Comparison of ENCODE assay signal across 9 cellular contexts in the genomic region with DNA sequence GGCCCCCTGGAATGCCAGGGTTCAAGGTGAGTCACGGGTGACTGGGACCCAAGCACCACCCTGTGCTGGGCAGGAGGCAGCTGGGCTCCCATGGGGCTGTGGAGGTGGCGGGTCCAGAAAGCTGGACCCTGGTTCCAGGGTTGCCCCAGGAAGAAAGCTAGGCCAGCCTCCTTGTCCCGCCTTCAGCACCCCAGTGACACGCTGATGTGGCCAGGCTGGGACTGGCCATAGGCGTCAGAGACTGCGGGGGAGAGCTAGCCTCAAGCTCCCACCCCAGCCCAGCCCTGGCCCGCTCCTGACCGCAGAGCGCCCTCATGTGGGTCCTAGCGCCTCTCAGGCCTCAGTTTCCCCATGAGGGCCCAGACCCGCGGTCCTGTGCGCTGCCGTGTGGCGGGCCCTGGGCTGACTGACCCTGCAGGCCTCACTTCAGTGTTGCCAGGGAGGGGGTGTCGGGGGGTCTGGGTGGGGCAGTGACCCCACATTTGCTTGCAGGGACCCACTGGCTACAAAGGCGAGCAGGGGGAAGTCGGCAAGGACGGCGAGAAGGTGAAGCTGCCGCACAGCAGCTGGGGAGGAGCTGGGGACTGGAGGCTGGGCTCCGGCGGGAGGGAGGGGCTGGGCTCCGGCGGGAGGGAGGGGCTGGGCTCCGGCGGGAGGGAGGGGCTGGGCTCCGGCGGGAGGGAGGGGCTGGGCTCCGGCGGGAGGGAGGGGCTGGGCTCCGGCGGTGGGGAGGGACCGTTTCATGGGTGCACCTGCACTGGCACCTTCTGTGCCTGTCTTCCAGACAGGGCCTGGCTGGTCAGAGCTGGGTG. TPM values are rescaled to one million over a fixed set of nuclear protein-coding genes. Genes with fewer than 3 reads are reported as not detected.
DNase-seq lines count a peak whose midpoint lies in the region; ATAC-seq, FAIRE-seq and TF ChIP-seq lines count a peak whose summit lies in the region.
"Had no signal": no experiment of that assay in that cellular context is flagged by ENCODE, and none has a peak within 500 bp of the region (broad histone marks: within the 10 kb centered on the region; RNA-seq: fewer than 3 reads in every experiment).

No MANE protein-coding gene starts in this region.

- POLR2A ChIA-PET in SK-N-SH (lab: Yijun Ruan, JAX): no interaction called here

- no peaks in the 10 kb centered on the region for H3K9me3 Mint-ChIP-seq in CD4-positive, CD25-positive, alpha-beta regulatory T cell

- CTCF ChIA-PET in SK-N-SH (lab: Yijun Ruan, JAX): interaction anchor here (0.8 to 1.0 kb wide), 5 partner anchors 26 to 148 kb away, joined by 3 to 5 read pairs (median 3); no protein-coding TSS in a partner anchor

- no peak overlapping the region for H3K27ac Mint-ChIP-seq in CD4-positive, CD25-positive, alpha-beta regulatory T cell

- no peaks in the 10 kb centered on the region for H3K27me3 ChIP-seq in CD4-positive, CD25-positive, alpha-beta regulatory T cell (ENCODE audit: control insufficient read depth, insufficient read depth, low read length)
- no peaks in the 10 kb centered on the region for H3K27me3 ChIP-seq in SK-N-SH (ENCODE audit: insufficient read depth)
- H3K27me3 ChIP-seq in effector memory CD4-positive, alpha-beta T cell (replicated peaks; ENCODE audit: control insufficient read depth, insufficient read depth, low read length, poor library complexity, severe bottlenecking): no peaks in the 10 kb centered on the region

- H3K4me1 ChIP-seq in CD4-positive, CD25-positive, alpha-beta regulatory T cell (ENCODE audit: control insufficient read depth, insufficient read depth, low read length, poor library complexity, severe bottlenecking): peaks cover 8% of the 10 kb centered on the region
- H3K4me1 ChIP-seq in SK-N-SH (ENCODE audit: control insufficient read depth in 1 of 2, insufficient read depth in 2 of 2, low read depth in 1 of 2, low read length in 1 of 2): peaks cover 5 to 41% of the 10 kb centered on the region in 2 experiments; a peak in 2 of 4 replicates
- peaks cover 11% of the 10 kb centered on the region for H3K4me1 ChIP-seq in effector memory CD4-positive, alpha-beta T cell (ENCODE audit: control insufficient read depth, insufficient read depth, low read length, poor library complexity, severe bottlenecking)

- DNase-seq in CD4-positive, CD25-positive, alpha-beta regulatory T cell: peak; percentile 19 to 67 (median 31)
- DNase-seq in HTR-8/SVneo (ENCODE audit: insufficient read length, low spot score) (peak; percentile 77), SK-N-SH (peak; percentile 85), omental fat pad (ENCODE audit: low spot score) (no peak), GM10266 (ENCODE audit: extremely low spot score) (no peak), T1000 (lab: John Stamatoyannopoulos, UW) (no peak)
- peak in 2 of 3 donors; percentile 40 to 46 for DNase-seq in effector memory CD4-positive, alpha-beta T cell

- H3K4me2 ChIP-seq in SK-N-SH: peak overlapping the region; percentile 74

- no peak overlapping the region for H3K9ac ChIP-seq in SK-N-SH

- H2AFZ ChIP-seq in SK-N-SH (ENCODE audit: low read depth): 0 out of 2 replicates have a peak overlapping the region, but pooled peaks have one; percentile 65

- no peaks in the 10 kb centered on the region for H3K36me3 Mint-ChIP-seq in CD4-positive, CD25-positive, alpha-beta regulatory T cell

- TF ChIP-seq RAD21 in SK-N-SH (IDR thresholded peaks at IDR 0.05; ENCODE audit: low read length): no peak

- TF ChIP-seq CTCF in SK-N-SH (IDR thresholded peaks at IDR 0.05) (no peak), omental fat pad (IDR thresholded peaks at IDR 0.05) (no peak), GM10266 (IDR thresholded peaks at IDR 0.05; ENCODE audit: control insufficient read depth, insufficient read depth, low read depth, missing control alignments) (no peak)

- peak overlapping the region in 1 of 4 donors; percentile 38 for H3K4me3 Mint-ChIP-seq in CD4-positive, CD25-positive, alpha-beta regulatory T cell

- WGBS in SK-N-SH (ENCODE audit: low lambda C conversion rate): 1% methylated on average over 10 of the region's 34 CpGs

- H3K27me3 Mint-ChIP-seq in CD4-positive, CD25-positive, alpha-beta regulatory T cell: no peaks in the 10 kb centered on the region

- no peaks in the 10 kb centered on the region for H3K79me2 ChIP-seq in SK-N-SH (ENCODE audit: insufficient read depth)

- FAIRE-seq in HTR-8/SVneo (lab: Jason Lieb, UNC): peak; percentile 86
- FAIRE-seq: bronchial epithelial cell had no signal

- H3K9me2 ChIP-seq in SK-N-SH: no peaks in the 10 kb centered on the region

- H3F3A ChIP-seq in SK-N-SH (replicated peaks; ENCODE audit: insufficient read depth): peaks cover 8% of the 10 kb centered on the region

- no peak overlapping the region for H3K4me3 ChIP-seq in CD4-positive, CD25-positive, alpha-beta regulatory T cell (ENCODE audit: low read depth, low read length)
- peak overlapping the region; percentile 21 to 26; a peak in 3 of 4 replicates for H3K4me3 ChIP-seq in SK-N-SH (ENCODE audit: low read depth in 2 of 2, low read length in 1 of 2)
- H3K4me3 ChIP-seq in effector memory CD4-positive, alpha-beta T cell (ENCODE audit: insufficient read depth, low read depth, low read length, poor library complexity, severe bottlenecking): no peak overlapping the region

- no peaks in the 10 kb centered on the region for H3K36me3 ChIP-seq in CD4-positive, CD25-positive, alpha-beta regulatory T cell (ENCODE audit: control insufficient read depth, insufficient read depth, low read length)
- no peaks in the 10 kb centered on the region for H3K36me3 ChIP-seq in SK-N-SH (replicated peaks in 1 of 2; ENCODE audit: control insufficient read depth in 1 of 2, insufficient read depth in 2 of 2, low read length in 1 of 2)
- no peaks in the 10 kb centered on the region for H3K36me3 ChIP-seq in effector memory CD4-positive, alpha-beta T cell (ENCODE audit: control insufficient read depth, insufficient read depth, low read length)

- H4K20me1 ChIP-seq in SK-N-SH (ENCODE audit: insufficient read depth): no peaks in the 10 kb centered on the region

- peaks cover 0 to 4% (median 0%) of the 10 kb centered on the region in 4 donors for H3K4me1 Mint-ChIP-seq in CD4-positive, CD25-positive, alpha-beta regulatory T cell

- H3K27ac ChIP-seq in CD4-positive, CD25-positive, alpha-beta regulatory T cell (ENCODE audit: insufficient read depth, low read length, poor library complexity, severe bottlenecking): no peak overlapping the region
- H3K27ac ChIP-seq in SK-N-SH (ENCODE audit: low read depth in 2 of 2, low read length in 1 of 2): peak overlapping the region in 1 of 2 experiments; percentile 67; a peak in 1 of 4 replicates
- H3K27ac ChIP-seq in effector memory CD4-positive, alpha-beta T cell (ENCODE audit: insufficient read depth, low read length, poor library complexity, severe bottlenecking): no peak overlapping the region

- TF ChIP-seq EP300 in SK-N-SH (IDR thresholded peaks at IDR 0.05; ENCODE audit: borderline replicate concordance in 1 of 2, low read depth in 1 of 2, low read length in 1 of 2): no peak

- H3K9me3 ChIP-seq in CD4-positive, CD25-positive, alpha-beta regulatory T cell (ENCODE audit: control insufficient read depth in 2 of 2, low read length in 2 of 2): no peaks in the 10 kb centered on the region
- H3K9me3 ChIP-seq in SK-N-SH: no peaks in the 10 kb centered on the region
- H3K9me3 ChIP-seq in effector memory CD4-positive, alpha-beta T cell (ENCODE audit: control insufficient read depth, low read length): no peaks in the 10 kb centered on the region

- peak; percentile 62 to 64 for ATAC-seq in CD4-positive, CD25-positive, alpha-beta regulatory T cell (ENCODE audit: low read depth in 2 of 2)
- ATAC-seq in omental fat pad (ENCODE audit: low FRiP score) (peak; percentile 22), HG03175 (IDR thresholded peaks at IDR 0.05; ENCODE audit: unreplicated experiment) (no peak)

TF ChIP-seq in SK-N-SH, 30 proteins besides CTCF, POLR2A, EP300 and RAD21 (continues in another document):
- TF ChIP-seq POLR2AphosphoS5 (IDR thresholded peaks at IDR 0.05; ENCODE audit: low read depth, low read length) (no peak), SMC3 (IDR thresholded peaks at IDR 0.05; ENCODE audit: low read depth, low read length) (no peak), MXI1 (IDR thresholded peaks at IDR 0.05; ENCODE audit: low read depth, low read length) (no peak)
- TF ChIP-seq, protein P1, sequence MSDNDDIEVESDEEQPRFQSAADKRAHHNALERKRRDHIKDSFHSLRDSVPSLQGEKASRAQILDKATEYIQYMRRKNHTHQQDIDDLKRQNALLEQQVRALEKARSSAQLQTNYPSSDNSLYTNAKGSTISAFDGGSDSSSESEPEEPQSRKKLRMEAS (IDR thresholded peaks at IDR 0.05; ENCODE audit: low read depth): no peak

RNA-seq across cellular contexts. Expression of gene COL9A3, which starts 7.8 kb away (rescaled TPM):
- not detected for total RNA-seq in CD4-positive, CD25-positive, alpha-beta regulatory T cell
- polyA plus RNA-seq in CD4-positive, CD25-positive, alpha-beta regulatory T cell: not detected
- 1.3 and 2.5 TPM in 2 replicates for polyA plus RNA-seq in SK-N-SH (2012; rRNA removed)
- 1.2 and 1.7 TPM in 2 replicates for polyA plus RNA-seq in SK-N-SH (2012; cell fraction: cytosol; rRNA removed)
- 6.2 and 7.8 TPM in 2 replicates for polyA plus RNA-seq in SK-N-SH (2012; cell fraction: nucleus; rRNA removed)
- total RNA-seq in omental fat pad: 1 to 10 TPM; 2.3 to 6.3 (median 3.6) TPM
- total RNA-seq: bronchial epithelial cell had no signal

RNA-seq across cellular contexts. Expression of gene OGFR, which starts 20.0 kb away (rescaled TPM):
- 61.1 TPM for total RNA-seq in CD4-positive, CD25-positive, alpha-beta regulatory T cell
- polyA plus RNA-seq in CD4-positive, CD25-positive, alpha-beta regulatory T cell: 10 to 100 TPM; 41.5 to 46.9 (median 42.0) TPM
- polyA plus RNA-seq in SK-N-SH (2012; rRNA removed): 52.9 and 60.8 TPM in 2 replicates
- polyA plus RNA-seq in SK-N-SH (2012; cell fraction: cytosol; rRNA removed): 25.9 and 35.3 TPM in 2 replicates
- 96.1 and 137 TPM in 2 replicates for polyA plus RNA-seq in SK-N-SH (2012; cell fraction: nucleus; rRNA removed)
- total RNA-seq in omental fat pad: 10 to 100 TPM; 34.0 to 84.2 (median 52.8) TPM

RNA-seq across cellular contexts. Expression of gene MRGBP, which starts 28.4 kb away (rescaled TPM):
- 7.0 TPM for total RNA-seq in CD4-positive, CD25-positive, alpha-beta regulatory T cell
- polyA plus RNA-seq in CD4-positive, CD25-positive, alpha-beta regulatory T cell: 10 to 100 TPM in 2 of 4 donors, 1 to 10 TPM in 2; 7.9 to 11.5 (median 10.0) TPM
- 20.0 and 22.0 TPM in 2 replicates for polyA plus RNA-seq in SK-N-SH (2012; rRNA removed)
- polyA plus RNA-seq in SK-N-SH (2012; cell fraction: cytosol; rRNA removed): 18.2 and 20.7 TPM in 2 replicates
- 22.9 and 26.5 TPM in 2 replicates for polyA plus RNA-seq in SK-N-SH (2012; cell fraction: nucleus; rRNA removed)
- 10 to 100 TPM in 2 of 4 donors, 1 to 10 TPM in 2; 8.0 to 10.4 (median 9.1) TPM for total RNA-seq in omental fat pad

RNA-seq across cellular contexts. Expression of gene TCFL5, which starts 36.9 kb away (rescaled TPM):
- 3.8 TPM for total RNA-seq in CD4-positive, CD25-positive, alpha-beta regulatory T cell
- polyA plus RNA-seq in CD4-positive, CD25-positive, alpha-beta regulatory T cell: 1 to 10 TPM in 2 of 4 donors, under 1 TPM in 2; 0.53 to 1.2 (median 1.1) TPM
- 10.1 and 11.2 TPM in 2 replicates for polyA plus RNA-seq in SK-N-SH (2012; rRNA removed)
- 14.5 and 14.6 TPM in 2 replicates for polyA plus RNA-seq in SK-N-SH (2012; cell fraction: cytosol; rRNA removed)
- 8.8 and 12.4 TPM in 2 replicates for polyA plus RNA-seq in SK-N-SH (2012; cell fraction: nucleus; rRNA removed)
- total RNA-seq in omental fat pad: 1 to 10 TPM; 6.1 to 7.7 (median 6.3) TPM

Comparison
In these comparisons a context has a peak if more than half of its experiments do, and no peak if none do; other contexts are left out.
1. DNase-seq: peak in CD4-positive, CD25-positive, alpha-beta regulatory T cell (3 of 3), HTR-8/SVneo (single experiment), SK-N-SH (single experiment) and effector memory CD4-positive, alpha-beta T cell (2 of 3); none in omental fat pad (single experiment), GM10266 (single experiment) and T1000 (single experiment).
2. H3K4me3 ChIP-seq: peak in SK-N-SH (2 of 2); none in CD4-positive, CD25-positive, alpha-beta regulatory T cell (single experiment) and effector memory CD4-positive, alpha-beta T cell (single experiment).